ENCODE assay signal across 10 cellular contexts in the genomic region with DNA sequence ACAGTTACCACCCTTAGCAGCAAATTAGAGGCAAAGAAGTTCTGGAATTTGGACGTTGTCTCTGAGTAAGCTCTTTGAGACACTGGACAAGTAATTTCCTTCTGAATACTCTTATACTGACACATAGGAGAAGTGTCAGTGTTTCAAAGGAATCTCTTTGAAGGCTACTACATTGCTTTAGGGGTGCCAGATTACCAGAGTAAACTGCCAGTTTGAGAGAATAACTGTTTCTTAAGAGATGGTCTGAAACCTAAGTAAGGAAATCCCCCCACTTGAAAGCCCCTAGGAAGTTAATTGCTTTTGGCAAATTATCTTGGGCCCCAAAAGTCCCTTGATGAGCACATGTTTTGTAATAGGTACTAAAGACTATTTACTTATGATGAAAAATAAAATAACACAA. TPM values are rescaled to one million over a fixed set of nuclear protein-coding genes. Genes with fewer than 3 reads are reported as not detected.
DNase-seq lines count a peak whose midpoint lies in the region; ATAC-seq and TF ChIP-seq lines count a peak whose summit lies in the region.
"Had no signal": no experiment of that assay in that cellular context is flagged by ENCODE, and none has a peak within 500 bp of the region (broad histone marks: within the 10 kb centered on the region; RNA-seq: fewer than 3 reads in every experiment).

No MANE protein-coding gene starts in this region.

- no peak for DNase-seq in activated naive CD4-positive, alpha-beta T cell treated with anti-CD3 and anti-CD28 coated beads, Interleukin-2, amount 50 U/mL, for 72 hours (ENCODE audit: low spot score in 2 of 2)
- DNase-seq in T-cell = no peak
- DNase-seq in foreskin keratinocyte = peak in 1 of 2 donors; percentile 33
- no peak for DNase-seq in upper lobe of left lung
- no peak for DNase-seq in sciatic nerve (ENCODE audit: low spot score)
- DNase-seq in naive thymus-derived CD8-positive, alpha-beta T cell = no peak
- DNase-seq: NCI-H774 had no signal

- ATAC-seq in activated naive CD4-positive, alpha-beta T cell treated with anti-CD3 and anti-CD28 coated beads, Interleukin-2, amount 50 U/mL, for 72 hours = no peak
- ATAC-seq in T-cell (replicated peaks in 1 of 4) (no peak), foreskin keratinocyte (no peak), upper lobe of left lung (ENCODE audit: low FRiP score in 2 of 2) (no peak), GM21737 (IDR thresholded peaks at IDR 0.05; ENCODE audit: unreplicated experiment) (no peak), sciatic nerve (no peak)
- no peak for ATAC-seq in naive thymus-derived CD8-positive, alpha-beta T cell

- POLR2A ChIA-PET in T-cell (lab: Charles Lee) = interaction anchor here in 1 of 2 donors (0.6 to 0.9 kb wide), 2 partner anchors 32 to 311 kb away, joined by 3 read pairs; no protein-coding TSS in a partner anchor
- POLR2A ChIA-PET in naive thymus-derived CD8-positive, alpha-beta T cell (lab: Charles Lee) = no interaction called here

- no peak for TF ChIP-seq POLR2A in upper lobe of left lung (IDR thresholded peaks at IDR 0.05)

- H3K9me3 Mint-ChIP-seq in activated naive CD4-positive, alpha-beta T cell treated with anti-CD3 and anti-CD28 coated beads, Interleukin-2, amount 50 U/mL, for 24 hours = no peaks in the 10 kb centered on the region
- no peaks in the 10 kb centered on the region for H3K9me3 Mint-ChIP-seq in activated naive CD4-positive, alpha-beta T cell treated with anti-CD3 and anti-CD28 coated beads, Interleukin-2, amount 50 U/mL, for 72 hours
- no peaks in the 10 kb centered on the region for H3K9me3 Mint-ChIP-seq in T-cell
- H3K9me3 Mint-ChIP-seq in naive thymus-derived CD8-positive, alpha-beta T cell = peaks cover 0 to 2% (median 0%) of the 10 kb centered on the region in 9 donors

- no peaks in the 10 kb centered on the region for H3K27me3 Mint-ChIP-seq in activated naive CD4-positive, alpha-beta T cell treated with anti-CD3 and anti-CD28 coated beads, Interleukin-2, amount 50 U/mL, for 24 hours
- no peaks in the 10 kb centered on the region for H3K27me3 Mint-ChIP-seq in T-cell
- no peaks in the 10 kb centered on the region for H3K27me3 Mint-ChIP-seq in naive thymus-derived CD8-positive, alpha-beta T cell

- H3K36me3 Mint-ChIP-seq in activated naive CD4-positive, alpha-beta T cell treated with anti-CD3 and anti-CD28 coated beads, Interleukin-2, amount 50 U/mL, for 24 hours = no peaks in the 10 kb centered on the region
- H3K36me3 Mint-ChIP-seq in activated naive CD4-positive, alpha-beta T cell treated with anti-CD3 and anti-CD28 coated beads, Interleukin-2, amount 50 U/mL, for 72 hours = peaks cover 19 to 25% of the 10 kb centered on the region in 2 donors
- H3K36me3 Mint-ChIP-seq in T-cell = no peaks in the 10 kb centered on the region
- H3K36me3 Mint-ChIP-seq in naive thymus-derived CD8-positive, alpha-beta T cell = no peaks in the 10 kb centered on the region

- intact Hi-C loops in sciatic nerve (cut with DNase I) = no loop called here

- no peak overlapping the region for H3K27ac Mint-ChIP-seq in activated naive CD4-positive, alpha-beta T cell treated with anti-CD3 and anti-CD28 coated beads, Interleukin-2, amount 50 U/mL, for 24 hours
- H3K27ac Mint-ChIP-seq in activated naive CD4-positive, alpha-beta T cell treated with anti-CD3 and anti-CD28 coated beads, Interleukin-2, amount 50 U/mL, for 72 hours = no peak overlapping the region
- peak overlapping the region; percentile 65 to 80 for H3K27ac Mint-ChIP-seq in T-cell
- peak overlapping the region in 1 of 10 donors; percentile 55 for H3K27ac Mint-ChIP-seq in naive thymus-derived CD8-positive, alpha-beta T cell
- H3K27ac Mint-ChIP-seq: progenitor cell of endocrine pancreas had no signal

- CTCF ChIA-PET in T-cell (lab: Charles Lee) = interaction anchor here (0.9 to 2.9 kb wide), 8 partner anchors 9 to 221 kb away, joined by 3 to 18 read pairs (median 4); no protein-coding TSS in a partner anchor

- no peak for TF ChIP-seq EP300 in upper lobe of left lung (IDR thresholded peaks at IDR 0.05)

- H3K27ac ChIP-seq in foreskin keratinocyte (peak overlapping the region; percentile 34), upper lobe of left lung (peak overlapping the region; percentile 24 to 99 (median 75))

- H3K4me1 Mint-ChIP-seq in activated naive CD4-positive, alpha-beta T cell treated with anti-CD3 and anti-CD28 coated beads, Interleukin-2, amount 50 U/mL, for 24 hours = peaks cover 69% of the 10 kb centered on the region
- H3K4me1 Mint-ChIP-seq in T-cell = peaks cover 65 to 70% (median 65%) of the 10 kb centered on the region in 3 donors
- peaks cover 21 to 59% (median 51%) of the 10 kb centered on the region in 4 donors for H3K4me1 Mint-ChIP-seq in naive thymus-derived CD8-positive, alpha-beta T cell

- H3K27me3 ChIP-seq in foreskin keratinocyte (no peaks in the 10 kb centered on the region), upper lobe of left lung (no peaks in the 10 kb centered on the region)

- TF ChIP-seq CTCF in foreskin keratinocyte (conservative IDR thresholded peaks at IDR 0.05) (no peak), upper lobe of left lung (IDR thresholded peaks at IDR 0.05) (no peak)

- H3K9me3 ChIP-seq in upper lobe of left lung = no peaks in the 10 kb centered on the region

- peak overlapping the region; percentile 33 for H3K4me3 Mint-ChIP-seq in activated naive CD4-positive, alpha-beta T cell treated with anti-CD3 and anti-CD28 coated beads, Interleukin-2, amount 50 U/mL, for 24 hours
- H3K4me3 Mint-ChIP-seq in T-cell = peak overlapping the region in 2 of 3 donors; percentile 39 to 48
- H3K4me3 Mint-ChIP-seq in naive thymus-derived CD8-positive, alpha-beta T cell = peak overlapping the region in 1 of 10 donors; percentile 59

- peak overlapping the region in 2 of 4 donors; percentile 77 to 86 for H3K4me3 ChIP-seq in upper lobe of left lung

- peaks cover 29% of the 10 kb centered on the region for H3K4me1 ChIP-seq in foreskin keratinocyte
- peaks cover 32 to 69% (median 42%) of the 10 kb centered on the region in 4 donors for H3K4me1 ChIP-seq in upper lobe of left lung

- no peaks in the 10 kb centered on the region for H3K36me3 ChIP-seq in upper lobe of left lung

- WGBS in upper lobe of left lung, 2 donors = 8 to 17% methylated on average over 1 of the region's 1 CpG

RNA-seq across cellular contexts. Expression of gene FAS, which starts 3.4 kb away (rescaled TPM):
- total RNA-seq in activated naive CD4-positive, alpha-beta T cell treated with anti-CD3 and anti-CD28 coated beads, Interleukin-2, amount 50 U/mL, for 72 hours = 10 to 100 TPM; 45.5 to 72.8 TPM
- total RNA-seq in T-cell (10 to 100 TPM; 18.4 to 32.6 (median 28.0) TPM), foreskin keratinocyte (18.0 and 24.1 TPM in 2 replicates), upper lobe of left lung (10 to 100 TPM; 30.1 to 80.3 (median 44.4) TPM), sciatic nerve (27.5 TPM)
- polyA plus RNA-seq in foreskin keratinocyte = 8.5 and 12.4 TPM in 2 replicates
- 1 to 10 TPM; 4.2 to 5.6 TPM for total RNA-seq in naive thymus-derived CD8-positive, alpha-beta T cell
- polyA plus RNA-seq in naive thymus-derived CD8-positive, alpha-beta T cell = 1 to 10 TPM; 1.2 to 9.0 (median 2.6) TPM

RNA-seq across cellular contexts. Expression of gene ACTA2, which starts 41.5 kb away (rescaled TPM):
- total RNA-seq in activated naive CD4-positive, alpha-beta T cell treated with anti-CD3 and anti-CD28 coated beads, Interleukin-2, amount 50 U/mL, for 72 hours = 10 to 100 TPM in 1 of 2 donors, 1 to 10 TPM in 1; 3.6 to 10.6 TPM
- total RNA-seq in T-cell (1 to 10 TPM; 4.0 to 7.8 (median 5.3) TPM), foreskin keratinocyte (10.3 and 12.2 TPM in 2 replicates), upper lobe of left lung (100 to 1,000 TPM in 5 of 6 donors, 10 to 100 TPM in 1; 94.3 to 328 (median 186) TPM), sciatic nerve (573 TPM)
- polyA plus RNA-seq in foreskin keratinocyte = 10.2 and 10.9 TPM in 2 replicates
- 1 to 10 TPM; 1.4 to 1.8 TPM for total RNA-seq in naive thymus-derived CD8-positive, alpha-beta T cell
- polyA plus RNA-seq in naive thymus-derived CD8-positive, alpha-beta T cell = 1 to 10 TPM in 1 of 3 donors, under 1 TPM in 1, not detected in 1; 0.34 to 9.7 TPM

Comparison
In these comparisons a context has a peak if more than half of its experiments do, and no peak if none do; other contexts are left out.
1. H3K27ac Mint-ChIP-seq: peak in T-cell (2 of 2); none in activated naive CD4-positive, alpha-beta T cell treated with anti-CD3 and anti-CD28 coated beads, Interleukin-2, amount 50 U/mL, for 24 hours (single experiment) and activated naive CD4-positive, alpha-beta T cell treated with anti-CD3 and anti-CD28 coated beads, Interleukin-2, amount 50 U/mL, for 72 hours (0 of 2).